In genomic region chr15:43826029-43826507, GRCh38 we compare ENCODE assay signal across 7 cellular contexts. TPM values are rescaled to one million over a fixed set of nuclear protein-coding genes. Genes with fewer than 3 reads are reported as not detected.
A peak's percentile ranks its signal among the peaks of the same experiment; 100 is the strongest.
DNase-seq lines count a peak whose midpoint lies in the region; ATAC-seq and TF ChIP-seq lines count a peak whose summit lies in the region.

No MANE protein-coding gene starts in this region.

- H3K9me3 Mint-ChIP-seq in HFFc6 (peaks cover 4% of the 10 kb centered on the region), WTC11 (peaks cover 6% of the 10 kb centered on the region)
- no peaks in the 10 kb centered on the region for H3K9me3 Mint-ChIP-seq in stimulated activated memory B cell treated with anti-CD40 and anti-IgM and Interleukin-4, amounts not matched to agents 10 μg/mL and 1 μg/mL and 100 μg/mL, for 72 hours

- no peak for DNase-seq in HFFc6
- no peak for DNase-seq in WTC11 (ENCODE audit: low spot score)
- no peak for DNase-seq in foreskin fibroblast
- DNase-seq in NCI-H82 (lab: John Stamatoyannopoulos, UW), result no peak
- no peak for DNase-seq in AML-193 (lab: John Stamatoyannopoulos, UW)

- H3K4me3 ChIP-seq in foreskin fibroblast (ENCODE audit: low read depth in 1 of 2, low read length in 2 of 2), result peak overlapping the region; percentile 66 to 72

- POLR2A ChIA-PET in WTC11 (lab: Charles Lee), result no interaction called here

- TF ChIP-seq CTCF in HFFc6 (IDR thresholded peaks at IDR 0.05), result no peak
- no peak for TF ChIP-seq CTCF in WTC11 (IDR thresholded peaks at IDR 0.05)
- TF ChIP-seq CTCF in foreskin fibroblast (IDR thresholded peaks at IDR 0.05; ENCODE audit: low read depth, low read length), result no peak

- H3K27ac Mint-ChIP-seq in HFFc6 (peak overlapping the region; percentile 82; the same call in 1 of the 2 replicates), WTC11 (no peak overlapping the region)
- H3K27ac Mint-ChIP-seq in stimulated activated memory B cell treated with anti-CD40 and anti-IgM and Interleukin-4, amounts not matched to agents 10 μg/mL and 1 μg/mL and 100 μg/mL, for 72 hours, result peak overlapping the region; percentile 91

- H3K4me3 Mint-ChIP-seq in HFFc6 (peak overlapping the region; percentile 87), WTC11 (peak overlapping the region; percentile 75)
- peak overlapping the region; percentile 90 for H3K4me3 Mint-ChIP-seq in stimulated activated memory B cell treated with anti-CD40 and anti-IgM and Interleukin-4, amounts not matched to agents 10 μg/mL and 1 μg/mL and 100 μg/mL, for 72 hours

- H3K27me3 Mint-ChIP-seq in HFFc6 (ENCODE audit: insufficient read depth), result no peaks in the 10 kb centered on the region; the same call in none of the 2 replicates
- H3K27me3 Mint-ChIP-seq in WTC11 (ENCODE audit: low read depth), result peaks cover 24% of the 10 kb centered on the region
- no peaks in the 10 kb centered on the region for H3K27me3 Mint-ChIP-seq in stimulated activated memory B cell treated with anti-CD40 and anti-IgM and Interleukin-4, amounts not matched to agents 10 μg/mL and 1 μg/mL and 100 μg/mL, for 72 hours

- peaks cover 18% of the 10 kb centered on the region for H3K36me3 Mint-ChIP-seq in HFFc6 (ENCODE audit: low read depth)
- H3K36me3 Mint-ChIP-seq in WTC11, result peaks cover 24% of the 10 kb centered on the region
- H3K36me3 Mint-ChIP-seq in stimulated activated memory B cell treated with anti-CD40 and anti-IgM and Interleukin-4, amounts not matched to agents 10 μg/mL and 1 μg/mL and 100 μg/mL, for 72 hours, result peaks cover 24% of the 10 kb centered on the region

- CTCF ChIA-PET in WTC11 (lab: Charles Lee), result no interaction called here

- H3K4me1 Mint-ChIP-seq in HFFc6 (ENCODE audit: low read depth), result peaks cover 43% of the 10 kb centered on the region
- peaks cover 12% of the 10 kb centered on the region for H3K4me1 Mint-ChIP-seq in WTC11
- H3K4me1 Mint-ChIP-seq in stimulated activated memory B cell treated with anti-CD40 and anti-IgM and Interleukin-4, amounts not matched to agents 10 μg/mL and 1 μg/mL and 100 μg/mL, for 72 hours, result peaks cover 54% of the 10 kb centered on the region

- no peak for ATAC-seq in WTC11
- ATAC-seq in stimulated activated memory B cell treated with anti-CD40 and anti-IgM and Interleukin-4, amounts not matched to agents 10 μg/mL and 1 μg/mL and 100 μg/mL, for 72 hours, result no peak
- ATAC-seq in GM21576 (IDR thresholded peaks at IDR 0.05; ENCODE audit: unreplicated experiment), result no peak

TF ChIP-seq in WTC11, 78 proteins besides CTCF, POLR2A, EP300 and RAD21:
- TF ChIP-seq ELF4 (CRISPR knock-in tag; IDR thresholded peaks at IDR 0.05; ENCODE audit: low read depth) (no peak), ZNF121 (CRISPR knock-in tag; IDR thresholded peaks at IDR 0.05) (peak; percentile 82)

RNA-seq across cellular contexts. Expression of gene WDR76, which starts 0.7 kb away (rescaled TPM):
- 10 to 100 TPM in 5 of 6 experiments, 1 to 10 TPM in 1; 8.8 to 25.1 (median 20.5) TPM for total RNA-seq in HFFc6 (2021; fragmentation: NEBNext Ultra II Directional; extraction: Animal tissue kit (Norgen Biotek cat#: 25700))
- 13.4 to 16.2 TPM (median 16.0 TPM) in 3 replicates for total RNA-seq in WTC11 (2021)

RNA-seq across cellular contexts. Expression of gene MFAP1, which starts 1.6 kb away (rescaled TPM):
- total RNA-seq in HFFc6 (2021; fragmentation: NEBNext Ultra II Directional; extraction: Animal tissue kit (Norgen Biotek cat#: 25700)), result 10 to 100 TPM; 25.3 to 30.4 (median 27.3) TPM
- total RNA-seq in WTC11 (2021), result 32.4 to 36.0 TPM (median 34.6 TPM) in 3 replicates

RNA-seq across cellular contexts. Expression of gene HYPK, which starts 25.7 kb away (rescaled TPM):
- 10 to 100 TPM; 12.3 to 33.8 (median 19.3) TPM for total RNA-seq in HFFc6 (2021; fragmentation: NEBNext Ultra II Directional; extraction: Animal tissue kit (Norgen Biotek cat#: 25700))
- total RNA-seq in WTC11 (2021), result 17.3 to 22.0 TPM (median 19.9 TPM) in 3 replicates

RNA-seq across cellular contexts. Expression of gene SERINC4, which starts 26.0 kb away (rescaled TPM):
- total RNA-seq in HFFc6 (2021; fragmentation: NEBNext Ultra II Directional; extraction: Animal tissue kit (Norgen Biotek cat#: 25700)), result under 1 TPM in 3 of 6 experiments, not detected in 3; 0.07 to 0.11 (median 0.09) TPM
- total RNA-seq in WTC11 (2021), result 0.09 to 0.16 TPM in 2 of 3 replicates, not detected in the other

RNA-seq across cellular contexts. Expression of gene SERF2, which starts 33.9 kb away (rescaled TPM):
- total RNA-seq in HFFc6 (2021; fragmentation: NEBNext Ultra II Directional; extraction: Animal tissue kit (Norgen Biotek cat#: 25700)), result 1,000 to 10,000 TPM in 5 of 6 experiments, 100 to 1,000 TPM in 1; 908 to 1,158 (median 1,046) TPM
- total RNA-seq in WTC11 (2021), result 694 to 788 TPM (median 775 TPM) in 3 replicates
